ENCODE assay signal across 1 cellular context in the genomic region with DNA sequence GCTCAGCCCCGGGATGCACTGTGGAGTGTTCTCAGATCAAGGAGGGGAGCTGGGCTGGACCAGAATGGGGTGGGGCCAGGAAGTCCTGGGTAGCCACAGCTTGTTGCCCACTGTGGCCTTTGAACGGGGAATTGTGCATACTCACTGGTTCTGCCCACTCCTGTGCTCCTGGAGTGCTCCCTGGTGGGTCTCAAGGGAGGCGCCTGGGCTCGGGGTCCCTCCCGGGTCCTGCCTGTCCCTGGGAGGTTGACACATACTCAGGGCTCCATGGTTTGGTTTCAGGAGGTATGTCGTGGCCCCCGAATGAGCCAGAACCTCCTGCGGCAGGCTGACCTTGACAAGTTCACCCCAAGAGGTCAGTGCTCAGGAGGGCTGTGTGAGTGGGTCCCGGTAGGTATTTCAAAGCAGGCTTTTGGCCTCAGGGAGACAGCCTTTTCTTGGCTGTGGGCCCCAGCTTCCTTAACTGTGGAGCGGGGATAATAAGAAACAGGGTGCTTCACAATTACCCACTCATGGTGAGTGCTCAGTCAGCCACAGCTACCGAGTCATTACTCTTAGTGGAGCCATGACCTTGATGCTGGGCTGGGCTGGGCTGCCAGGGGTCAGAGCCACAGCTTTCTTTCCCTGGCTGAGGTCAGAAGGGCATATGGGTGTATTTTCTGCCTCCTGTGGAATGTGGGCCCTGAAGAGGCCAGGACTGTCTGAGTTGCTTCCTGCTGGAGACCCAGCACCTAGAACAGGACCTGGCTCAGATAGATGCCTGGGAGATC.
A peak's percentile ranks its signal among the peaks of the same experiment; 100 is the strongest.
TF ChIP-seq lines count a peak whose summit lies in the region.

No MANE protein-coding gene starts in this region.

TF ChIP-seq in HepG2, 621 proteins besides CTCF, POLR2A, EP300 and RAD21 (continues in another document):
- TF ChIP-seq, protein P1, sequence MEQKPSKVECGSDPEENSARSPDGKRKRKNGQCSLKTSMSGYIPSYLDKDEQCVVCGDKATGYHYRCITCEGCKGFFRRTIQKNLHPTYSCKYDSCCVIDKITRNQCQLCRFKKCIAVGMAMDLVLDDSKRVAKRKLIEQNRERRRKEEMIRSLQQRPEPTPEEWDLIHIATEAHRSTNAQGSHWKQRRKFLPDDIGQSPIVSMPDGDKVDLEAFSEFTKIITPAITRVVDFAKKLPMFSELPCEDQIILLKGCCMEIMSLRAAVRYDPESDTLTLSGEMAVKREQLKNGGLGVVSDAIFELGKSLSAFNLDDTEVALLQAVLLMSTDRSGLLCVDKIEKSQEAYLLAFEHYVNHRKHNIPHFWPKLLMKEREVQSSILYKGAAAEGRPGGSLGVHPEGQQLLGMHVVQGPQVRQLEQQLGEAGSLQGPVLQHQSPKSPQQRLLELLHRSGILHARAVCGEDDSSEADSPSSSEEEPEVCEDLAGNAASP (CRISPR knock-in tag; IDR thresholded peaks at IDR 0.05; ENCODE audit: borderline replicate concordance), result no peak; the same call in 1 of the 2 replicates
- TF ChIP-seq ISL2 (CRISPR knock-in tag; IDR thresholded peaks at IDR 0.05), result no peak
- TF ChIP-seq, protein P2, sequence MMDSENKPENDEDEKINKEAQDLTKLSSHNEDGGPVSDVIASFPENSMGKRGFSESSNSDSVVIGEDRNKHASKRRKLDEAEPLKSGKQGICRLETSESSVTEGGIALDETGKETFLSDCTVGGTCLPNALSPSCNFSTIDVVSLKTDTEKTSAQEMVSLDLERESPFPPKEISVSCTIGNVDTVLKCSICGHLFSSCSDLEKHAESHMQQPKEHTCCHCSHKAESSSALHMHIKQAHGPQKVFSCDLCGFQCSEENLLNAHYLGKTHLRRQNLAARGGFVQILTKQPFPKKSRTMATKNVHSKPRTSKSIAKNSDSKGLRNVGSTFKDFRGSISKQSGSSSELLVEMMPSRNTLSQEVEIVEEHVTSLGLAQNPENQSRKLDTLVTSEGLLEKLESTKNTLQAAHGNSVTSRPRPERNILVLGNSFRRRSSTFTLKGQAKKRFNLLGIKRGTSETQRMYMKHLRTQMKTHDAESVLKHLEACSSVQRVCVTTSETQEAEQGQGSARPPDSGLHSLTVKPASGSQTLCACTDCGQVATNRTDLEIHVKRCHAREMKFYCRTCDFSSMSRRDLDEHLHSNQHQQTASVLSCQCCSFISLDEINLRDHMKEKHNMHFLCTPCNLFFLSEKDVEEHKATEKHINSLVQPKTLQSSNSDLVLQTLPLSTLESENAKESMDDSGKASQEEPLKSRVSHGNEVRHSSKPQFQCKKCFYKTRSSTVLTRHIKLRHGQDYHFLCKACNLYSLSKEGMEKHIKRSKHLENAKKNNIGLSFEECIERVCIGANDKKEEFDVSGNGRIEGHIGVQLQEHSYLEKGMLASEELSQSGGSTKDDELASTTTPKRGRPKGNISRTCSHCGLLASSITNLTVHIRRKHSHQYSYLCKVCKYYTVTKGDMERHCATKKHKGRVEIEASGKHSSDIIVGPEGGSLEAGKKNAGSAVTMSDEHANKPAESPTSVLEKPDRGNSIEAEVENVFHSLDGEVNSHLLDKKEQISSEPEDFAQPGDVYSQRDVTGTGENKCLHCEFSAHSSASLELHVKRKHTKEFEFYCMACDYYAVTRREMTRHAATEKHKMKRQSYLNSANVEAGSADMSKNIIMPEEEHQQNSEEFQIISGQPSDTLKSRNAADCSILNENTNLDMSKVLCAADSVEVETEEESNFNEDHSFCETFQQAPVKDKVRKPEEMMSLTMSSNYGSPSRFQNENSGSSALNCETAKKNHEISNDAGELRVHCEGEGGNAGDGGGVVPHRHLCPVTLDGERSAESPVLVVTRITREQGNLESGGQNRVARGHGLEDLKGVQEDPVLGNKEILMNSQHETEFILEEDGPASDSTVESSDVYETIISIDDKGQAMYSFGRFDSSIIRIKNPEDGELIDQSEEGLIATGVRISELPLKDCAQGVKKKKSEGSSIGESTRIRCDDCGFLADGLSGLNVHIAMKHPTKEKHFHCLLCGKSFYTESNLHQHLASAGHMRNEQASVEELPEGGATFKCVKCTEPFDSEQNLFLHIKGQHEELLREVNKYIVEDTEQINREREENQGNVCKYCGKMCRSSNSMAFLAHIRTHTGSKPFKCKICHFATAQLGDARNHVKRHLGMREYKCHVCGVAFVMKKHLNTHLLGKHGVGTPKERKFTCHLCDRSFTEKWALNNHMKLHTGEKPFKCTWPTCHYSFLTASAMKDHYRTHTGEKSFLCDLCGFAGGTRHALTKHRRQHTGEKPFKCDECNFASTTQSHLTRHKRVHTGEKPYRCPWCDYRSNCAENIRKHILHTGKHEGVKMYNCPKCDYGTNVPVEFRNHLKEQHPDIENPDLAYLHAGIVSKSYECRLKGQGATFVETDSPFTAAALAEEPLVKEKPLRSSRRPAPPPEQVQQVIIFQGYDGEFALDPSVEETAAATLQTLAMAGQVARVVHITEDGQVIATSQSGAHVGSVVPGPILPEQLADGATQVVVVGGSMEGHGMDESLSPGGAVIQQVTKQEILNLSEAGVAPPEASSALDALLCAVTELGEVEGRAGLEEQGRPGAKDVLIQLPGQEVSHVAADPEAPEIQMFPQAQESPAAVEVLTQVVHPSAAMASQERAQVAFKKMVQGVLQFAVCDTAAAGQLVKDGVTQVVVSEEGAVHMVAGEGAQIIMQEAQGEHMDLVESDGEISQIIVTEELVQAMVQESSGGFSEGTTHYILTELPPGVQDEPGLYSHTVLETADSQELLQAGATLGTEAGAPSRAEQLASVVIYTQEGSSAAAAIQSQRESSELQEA (CRISPR knock-in tag; IDR thresholded peaks at IDR 0.05; ENCODE audit: not compliant biosample characterization), result no peak
- TF ChIP-seq ZNF879 (CRISPR knock-in tag; IDR thresholded peaks at IDR 0.05), result no peak
- TF ChIP-seq ZZZ3 (CRISPR knock-in tag; IDR thresholded peaks at IDR 0.05; ENCODE audit: borderline replicate concordance), result no peak
- TF ChIP-seq, protein P3, sequence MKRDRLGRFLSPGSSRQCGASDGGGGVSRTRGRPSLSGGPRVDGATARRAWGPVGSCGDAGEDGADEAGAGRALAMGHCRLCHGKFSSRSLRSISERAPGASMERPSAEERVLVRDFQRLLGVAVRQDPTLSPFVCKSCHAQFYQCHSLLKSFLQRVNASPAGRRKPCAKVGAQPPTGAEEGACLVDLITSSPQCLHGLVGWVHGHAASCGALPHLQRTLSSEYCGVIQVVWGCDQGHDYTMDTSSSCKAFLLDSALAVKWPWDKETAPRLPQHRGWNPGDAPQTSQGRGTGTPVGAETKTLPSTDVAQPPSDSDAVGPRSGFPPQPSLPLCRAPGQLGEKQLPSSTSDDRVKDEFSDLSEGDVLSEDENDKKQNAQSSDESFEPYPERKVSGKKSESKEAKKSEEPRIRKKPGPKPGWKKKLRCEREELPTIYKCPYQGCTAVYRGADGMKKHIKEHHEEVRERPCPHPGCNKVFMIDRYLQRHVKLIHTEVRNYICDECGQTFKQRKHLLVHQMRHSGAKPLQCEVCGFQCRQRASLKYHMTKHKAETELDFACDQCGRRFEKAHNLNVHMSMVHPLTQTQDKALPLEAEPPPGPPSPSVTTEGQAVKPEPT (CRISPR knock-in tag; IDR thresholded peaks at IDR 0.05; ENCODE audit: low read depth), result no peak
- TF ChIP-seq, protein P4, sequence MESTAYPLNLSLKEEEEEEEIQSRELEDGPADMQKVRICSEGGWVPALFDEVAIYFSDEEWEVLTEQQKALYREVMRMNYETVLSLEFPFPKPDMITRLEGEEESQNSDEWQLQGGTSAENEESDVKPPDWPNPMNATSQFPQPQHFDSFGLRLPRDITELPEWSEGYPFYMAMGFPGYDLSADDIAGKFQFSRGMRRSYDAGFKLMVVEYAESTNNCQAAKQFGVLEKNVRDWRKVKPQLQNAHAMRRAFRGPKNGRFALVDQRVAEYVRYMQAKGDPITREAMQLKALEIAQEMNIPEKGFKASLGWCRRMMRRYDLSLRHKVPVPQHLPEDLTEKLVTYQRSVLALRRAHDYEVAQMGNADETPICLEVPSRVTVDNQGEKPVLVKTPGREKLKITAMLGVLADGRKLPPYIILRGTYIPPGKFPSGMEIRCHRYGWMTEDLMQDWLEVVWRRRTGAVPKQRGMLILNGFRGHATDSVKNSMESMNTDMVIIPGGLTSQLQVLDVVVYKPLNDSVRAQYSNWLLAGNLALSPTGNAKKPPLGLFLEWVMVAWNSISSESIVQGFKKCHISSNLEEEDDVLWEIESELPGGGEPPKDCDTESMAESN (CRISPR knock-in tag; conservative IDR thresholded peaks at IDR 0.05), result no peak
- TF ChIP-seq ZNF44 (CRISPR knock-in tag; IDR thresholded peaks at IDR 0.05), result no peak
- TF ChIP-seq, protein P5, sequence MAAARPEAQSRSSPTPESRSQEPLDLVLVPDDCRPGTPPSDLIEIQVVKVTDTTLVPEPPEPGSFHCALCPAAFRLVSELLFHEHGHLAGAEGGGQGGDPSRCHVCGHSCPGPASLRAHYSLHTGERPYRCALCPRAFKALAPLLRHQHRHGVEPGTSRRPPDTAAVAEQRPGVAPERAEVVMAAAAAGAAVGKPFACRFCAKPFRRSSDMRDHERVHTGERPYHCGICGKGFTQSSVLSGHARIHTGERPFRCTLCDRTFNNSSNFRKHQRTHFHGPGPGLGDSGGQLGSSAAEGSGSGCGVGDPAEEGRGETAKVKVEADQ (CRISPR knock-in tag; IDR thresholded peaks at IDR 0.05; ENCODE audit: borderline replicate concordance), result no peak
- TF ChIP-seq, protein P6, sequence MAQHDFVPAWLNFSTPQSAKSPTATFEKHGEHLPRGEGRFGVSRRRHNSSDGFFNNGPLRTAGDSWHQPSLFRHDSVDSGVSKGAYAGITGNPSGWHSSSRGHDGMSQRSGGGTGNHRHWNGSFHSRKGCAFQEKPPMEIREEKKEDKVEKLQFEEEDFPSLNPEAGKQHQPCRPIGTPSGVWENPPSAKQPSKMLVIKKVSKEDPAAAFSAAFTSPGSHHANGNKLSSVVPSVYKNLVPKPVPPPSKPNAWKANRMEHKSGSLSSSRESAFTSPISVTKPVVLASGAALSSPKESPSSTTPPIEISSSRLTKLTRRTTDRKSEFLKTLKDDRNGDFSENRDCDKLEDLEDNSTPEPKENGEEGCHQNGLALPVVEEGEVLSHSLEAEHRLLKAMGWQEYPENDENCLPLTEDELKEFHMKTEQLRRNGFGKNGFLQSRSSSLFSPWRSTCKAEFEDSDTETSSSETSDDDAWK (CRISPR knock-in tag; IDR thresholded peaks at IDR 0.05), result no peak
- TF ChIP-seq, protein P7, sequence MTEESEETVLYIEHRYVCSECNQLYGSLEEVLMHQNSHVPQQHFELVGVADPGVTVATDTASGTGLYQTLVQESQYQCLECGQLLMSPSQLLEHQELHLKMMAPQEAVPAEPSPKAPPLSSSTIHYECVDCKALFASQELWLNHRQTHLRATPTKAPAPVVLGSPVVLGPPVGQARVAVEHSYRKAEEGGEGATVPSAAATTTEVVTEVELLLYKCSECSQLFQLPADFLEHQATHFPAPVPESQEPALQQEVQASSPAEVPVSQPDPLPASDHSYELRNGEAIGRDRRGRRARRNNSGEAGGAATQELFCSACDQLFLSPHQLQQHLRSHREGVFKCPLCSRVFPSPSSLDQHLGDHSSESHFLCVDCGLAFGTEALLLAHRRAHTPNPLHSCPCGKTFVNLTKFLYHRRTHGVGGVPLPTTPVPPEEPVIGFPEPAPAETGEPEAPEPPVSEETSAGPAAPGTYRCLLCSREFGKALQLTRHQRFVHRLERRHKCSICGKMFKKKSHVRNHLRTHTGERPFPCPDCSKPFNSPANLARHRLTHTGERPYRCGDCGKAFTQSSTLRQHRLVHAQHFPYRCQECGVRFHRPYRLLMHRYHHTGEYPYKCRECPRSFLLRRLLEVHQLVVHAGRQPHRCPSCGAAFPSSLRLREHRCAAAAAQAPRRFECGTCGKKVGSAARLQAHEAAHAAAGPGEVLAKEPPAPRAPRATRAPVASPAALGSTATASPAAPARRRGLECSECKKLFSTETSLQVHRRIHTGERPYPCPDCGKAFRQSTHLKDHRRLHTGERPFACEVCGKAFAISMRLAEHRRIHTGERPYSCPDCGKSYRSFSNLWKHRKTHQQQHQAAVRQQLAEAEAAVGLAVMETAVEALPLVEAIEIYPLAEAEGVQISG (CRISPR knock-in tag; IDR thresholded peaks at IDR 0.05), result no peak
- TF ChIP-seq HNF4A (CRISPR knock-in tag; IDR thresholded peaks at IDR 0.05), result peak; percentile 20; the same call in 1 of the 2 replicates
- TF ChIP-seq SNRNP70 (IDR thresholded peaks at IDR 0.05; ENCODE audit: low read depth, low read length), result no peak
- TF ChIP-seq TEAD3 (CRISPR knock-in tag; optimal IDR thresholded peaks at IDR 0.05; ENCODE audit: borderline replicate concordance), result peak; percentile 46
- TF ChIP-seq ZNF766 (CRISPR knock-in tag; IDR thresholded peaks at IDR 0.05; ENCODE audit: borderline replicate concordance), result no peak
- no peak for TF ChIP-seq ZNF839 (CRISPR knock-in tag; IDR thresholded peaks at IDR 0.05; ENCODE audit: borderline replicate concordance)
- TF ChIP-seq RORA (CRISPR knock-in tag; IDR thresholded peaks at IDR 0.05), result no peak
- no peak for TF ChIP-seq RBFOX2 (IDR thresholded peaks at IDR 0.05; ENCODE audit: low read depth, low read length)
- no peak for TF ChIP-seq NKX3-1 (CRISPR knock-in tag; IDR thresholded peaks at IDR 0.05)
- no peak for TF ChIP-seq ZNF549 (CRISPR knock-in tag; IDR thresholded peaks at IDR 0.05)
- TF ChIP-seq ZNF644 (CRISPR knock-in tag; IDR thresholded peaks at IDR 0.05; ENCODE audit: low read depth), result no peak
- no peak for TF ChIP-seq XBP1 (CRISPR knock-in tag; IDR thresholded peaks at IDR 0.05)
- no peak for TF ChIP-seq LCORL (IDR thresholded peaks at IDR 0.05)
- TF ChIP-seq LCORL (CRISPR knock-in tag; IDR thresholded peaks at IDR 0.05), result 0 out of 2 replicates have a peak, but pooled peaks have one; percentile 42
- no peak for TF ChIP-seq ETV6 (CRISPR knock-in tag; conservative IDR thresholded peaks at IDR 0.05)
- no peak for TF ChIP-seq DMAP1 (CRISPR knock-in tag; IDR thresholded peaks at IDR 0.05)
- TF ChIP-seq ZFP41 (CRISPR knock-in tag; IDR thresholded peaks at IDR 0.05; ENCODE audit: borderline replicate concordance), result no peak
- no peak for TF ChIP-seq ZNF629 (CRISPR knock-in tag; conservative IDR thresholded peaks at IDR 0.05)
- TF ChIP-seq ZNF337 (CRISPR knock-in tag; IDR thresholded peaks at IDR 0.05; ENCODE audit: borderline replicate concordance, low read depth), result no peak
- no peak for TF ChIP-seq NFE2L1 (CRISPR knock-in tag; IDR thresholded peaks at IDR 0.05; ENCODE audit: borderline replicate concordance)
- TF ChIP-seq GZF1 (CRISPR knock-in tag; IDR thresholded peaks at IDR 0.05), result no peak
- no peak for TF ChIP-seq ZNF446 (CRISPR knock-in tag; IDR thresholded peaks at IDR 0.05)
- TF ChIP-seq KLF9 (CRISPR knock-in tag; IDR thresholded peaks at IDR 0.05; ENCODE audit: low read depth), result no peak
